ENCODE assay signal across 9 cellular contexts in the genomic region with DNA sequence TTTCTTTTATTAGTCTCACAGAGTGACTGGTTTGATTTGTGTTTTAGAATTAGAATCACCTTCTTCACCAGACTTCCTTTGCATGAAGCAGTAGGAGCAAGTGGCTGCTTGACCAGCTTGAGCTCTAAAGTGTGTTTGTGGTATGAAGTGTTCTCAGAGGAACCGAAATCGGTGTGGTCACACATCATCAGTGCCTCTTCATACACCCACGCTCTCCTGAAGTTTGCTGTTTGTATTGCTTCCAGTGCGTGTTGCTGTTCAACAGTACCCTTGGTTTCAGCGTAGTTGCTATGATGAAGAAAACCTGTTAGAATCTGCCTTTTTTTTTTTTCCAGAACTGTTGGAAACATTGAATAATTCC.
DNase-seq lines count a peak whose midpoint lies in the region; ATAC-seq and TF ChIP-seq lines count a peak whose summit lies in the region.
"Had no signal": no experiment of that assay in that cellular context is flagged by ENCODE, and none has a peak within 500 bp of the region (broad histone marks: within the 10 kb centered on the region; RNA-seq: fewer than 3 reads in every experiment).

No MANE protein-coding gene starts in this region.

- peak overlapping the region; percentile 90 for H3K27ac Mint-ChIP-seq in CD4-positive, alpha-beta T cell

- H3K4me3 ChIP-seq in sigmoid colon = no peak overlapping the region
- H3K4me3 ChIP-seq in gastroesophageal sphincter = no peak overlapping the region

- WGBS in sigmoid colon, 2 donors = 53 to 79% methylated on average over 5 of the region's 5 CpGs
- 21 to 62% methylated on average over 5 of the region's 5 CpGs for WGBS in gastroesophageal sphincter (ENCODE audit: low coverage in 1 of 2), 2 donors

- H3K9me3 ChIP-seq in CD4-positive, alpha-beta T cell (ENCODE audit: control insufficient read depth, low read length) = no peaks in the 10 kb centered on the region
- no peaks in the 10 kb centered on the region for H3K9me3 ChIP-seq in sigmoid colon
- no peaks in the 10 kb centered on the region for H3K9me3 ChIP-seq in gastroesophageal sphincter

- ATAC-seq in CD4-positive, alpha-beta T cell (ENCODE audit: poor library complexity) = peak; percentile 64
- peak; percentile 77 for ATAC-seq in GM19324 (IDR thresholded peaks at IDR 0.05; ENCODE audit: low FRiP score, unreplicated experiment)
- peak; percentile 78 for ATAC-seq in HG03196 (IDR thresholded peaks at IDR 0.05; ENCODE audit: unreplicated experiment)
- no peak for ATAC-seq in omental fat pad (ENCODE audit: low FRiP score)
- no peak for ATAC-seq in gastroesophageal sphincter
- ATAC-seq: HCT116 had no signal

- intact Hi-C loops in CD4-positive, alpha-beta T cell (cut with DNase I, micrococcal nuclease) = loop anchor here in 1 of 2 experiments (5.0 kb wide), 1 partner anchor 105 kb away; a partner anchor contains a TSS
- intact Hi-C loops in sigmoid colon (cut with DNase I) = no loop called here

- TF ChIP-seq POLR2A in sigmoid colon (IDR thresholded peaks at IDR 0.05) (no peak), gastroesophageal sphincter (IDR thresholded peaks at IDR 0.05) (no peak)

- no peak for TF ChIP-seq CTCF in CD4-positive, alpha-beta T cell (IDR thresholded peaks at IDR 0.05)
- TF ChIP-seq CTCF in sigmoid colon (IDR thresholded peaks at IDR 0.05) (no peak), omental fat pad (IDR thresholded peaks at IDR 0.05) (no peak), gastroesophageal sphincter (IDR thresholded peaks at IDR 0.05) (no peak)

- H3K4me1 Mint-ChIP-seq in CD4-positive, alpha-beta T cell (ENCODE audit: low read depth) = peaks cover 83% of the 10 kb centered on the region

- H3K27me3 Mint-ChIP-seq in CD4-positive, alpha-beta T cell = no peaks in the 10 kb centered on the region

- peak overlapping the region; percentile 36 for H3K27ac ChIP-seq in CD4-positive, alpha-beta T cell (ENCODE audit: low read depth, low read length)
- peak overlapping the region in 3 of 4 donors; percentile 41 to 49 (median 47) for H3K27ac ChIP-seq in sigmoid colon
- H3K27ac ChIP-seq in gastroesophageal sphincter = peak overlapping the region in 2 of 4 donors; percentile 23 to 44

- DNase-seq in CD4-positive, alpha-beta T cell = peak in 4 of 10 experiments; percentile 12 to 27 (median 20)
- DNase-seq in activated T-helper 9 cell treated with anti-CD3 and anti-CD28 coated beads, Interleukin-2, amount 50 U/mL, for 16 hours (ENCODE audit: low read depth) = peak; percentile 29
- DNase-seq in sigmoid colon = no peak
- no peak for DNase-seq in SKM-1 (lab: John Stamatoyannopoulos, UW; ENCODE audit: unreplicated experiment)
- DNase-seq in omental fat pad (ENCODE audit: low spot score) = no peak

- no peaks in the 10 kb centered on the region for H3K36me3 Mint-ChIP-seq in CD4-positive, alpha-beta T cell (ENCODE audit: low read depth)

- no peaks in the 10 kb centered on the region for H3K27me3 ChIP-seq in CD4-positive, alpha-beta T cell (ENCODE audit: control insufficient read depth, insufficient read depth, low read length)
- H3K27me3 ChIP-seq in sigmoid colon = no peaks in the 10 kb centered on the region
- H3K27me3 ChIP-seq in gastroesophageal sphincter = no peaks in the 10 kb centered on the region

- CTCF ChIA-PET in CD4-positive, alpha-beta T cell (lab: Charles Lee) = interaction anchor here (1.5 to 21.0 kb wide), 3 partner anchors 11 to 23 kb away, joined by 3 to 309 read pairs (median 6); no protein-coding TSS in a partner anchor

- no peak for TF ChIP-seq EP300 in sigmoid colon (IDR thresholded peaks at IDR 0.05)
- no peak for TF ChIP-seq EP300 in gastroesophageal sphincter (IDR thresholded peaks at IDR 0.05)

- POLR2A ChIA-PET in CD4-positive, alpha-beta T cell (lab: Charles Lee) = interaction anchor here (1.8 to 2.1 kb wide), 5 partner anchors 9 to 24 kb away, joined by 4 to 16 read pairs (median 8); no protein-coding TSS in a partner anchor

- H3K36me3 ChIP-seq in sigmoid colon (no peaks in the 10 kb centered on the region), gastroesophageal sphincter (no peaks in the 10 kb centered on the region)

- peaks cover 0 to 67% (median 50%) of the 10 kb centered on the region in 4 donors for H3K4me1 ChIP-seq in sigmoid colon
- H3K4me1 ChIP-seq in gastroesophageal sphincter = peaks cover 12 to 65% (median 15%) of the 10 kb centered on the region in 3 donors

- no peaks in the 10 kb centered on the region for H3K9me3 Mint-ChIP-seq in CD4-positive, alpha-beta T cell

- peak overlapping the region; percentile 65 for H3K4me3 Mint-ChIP-seq in CD4-positive, alpha-beta T cell

Comparison
In these comparisons a context has a peak if more than half of its experiments do, and no peak if none do; other contexts are left out.
1. ATAC-seq: peak in CD4-positive, alpha-beta T cell (single experiment), GM19324 (single experiment) and HG03196 (single experiment); none in omental fat pad (single experiment) and gastroesophageal sphincter (single experiment).